ENCODE assay signal across 1 cellular context in the genomic region with DNA sequence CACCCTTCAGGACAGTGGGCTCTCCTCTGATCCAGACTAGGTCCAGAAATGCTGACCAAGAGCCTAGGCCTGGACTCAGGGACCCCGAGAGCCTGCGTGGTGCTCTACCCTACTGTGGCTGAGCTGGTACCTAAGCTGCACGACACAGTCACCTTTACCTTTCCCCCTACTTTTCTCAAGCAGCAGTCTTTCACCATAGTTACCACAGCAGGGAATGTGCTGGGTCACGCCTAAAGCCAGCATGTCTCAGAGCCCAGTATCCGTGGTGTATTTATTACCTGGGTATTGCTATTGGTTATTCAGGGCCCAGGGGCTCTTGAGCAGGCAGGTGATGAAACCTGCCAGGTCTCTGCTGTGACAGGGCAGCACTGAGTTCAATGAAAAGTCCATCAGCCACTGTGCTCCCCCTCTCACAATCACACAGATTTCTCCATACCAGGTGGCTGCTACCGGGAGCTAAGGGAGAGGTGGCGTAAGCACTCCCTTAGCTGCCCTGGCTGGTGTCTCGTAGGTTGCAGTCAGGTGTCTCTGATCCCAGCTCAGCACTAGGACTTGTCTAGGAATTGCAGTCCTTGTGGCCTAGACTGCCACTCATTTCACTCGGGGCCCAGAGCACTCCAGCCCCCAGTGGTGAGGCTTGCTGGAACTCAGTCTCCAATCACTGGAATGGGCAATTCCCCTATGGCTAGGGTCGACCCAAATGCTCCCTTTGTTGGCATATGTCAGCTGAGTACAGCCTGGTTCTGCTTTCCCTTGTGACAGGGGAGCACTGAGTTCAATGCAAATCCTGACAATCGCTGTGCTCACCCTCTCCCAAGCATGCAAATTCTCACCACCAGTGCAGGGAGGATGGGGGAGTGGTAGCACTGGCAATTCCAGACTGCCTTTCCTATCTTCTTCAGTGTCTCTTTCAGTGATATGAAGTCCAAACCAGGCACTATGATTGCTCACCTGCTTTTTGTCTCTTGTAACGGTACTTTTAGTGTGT.
TF ChIP-seq lines count a peak whose summit lies in the region.

No MANE protein-coding gene starts in this region.

TF ChIP-seq in HepG2, 621 proteins besides CTCF, POLR2A, EP300 and RAD21:
- TF ChIP-seq ZNF768 (CRISPR knock-in tag; IDR thresholded peaks at IDR 0.05): peak; percentile 46; the same call in 1 of the 2 replicates
- TF ChIP-seq, protein P1, sequence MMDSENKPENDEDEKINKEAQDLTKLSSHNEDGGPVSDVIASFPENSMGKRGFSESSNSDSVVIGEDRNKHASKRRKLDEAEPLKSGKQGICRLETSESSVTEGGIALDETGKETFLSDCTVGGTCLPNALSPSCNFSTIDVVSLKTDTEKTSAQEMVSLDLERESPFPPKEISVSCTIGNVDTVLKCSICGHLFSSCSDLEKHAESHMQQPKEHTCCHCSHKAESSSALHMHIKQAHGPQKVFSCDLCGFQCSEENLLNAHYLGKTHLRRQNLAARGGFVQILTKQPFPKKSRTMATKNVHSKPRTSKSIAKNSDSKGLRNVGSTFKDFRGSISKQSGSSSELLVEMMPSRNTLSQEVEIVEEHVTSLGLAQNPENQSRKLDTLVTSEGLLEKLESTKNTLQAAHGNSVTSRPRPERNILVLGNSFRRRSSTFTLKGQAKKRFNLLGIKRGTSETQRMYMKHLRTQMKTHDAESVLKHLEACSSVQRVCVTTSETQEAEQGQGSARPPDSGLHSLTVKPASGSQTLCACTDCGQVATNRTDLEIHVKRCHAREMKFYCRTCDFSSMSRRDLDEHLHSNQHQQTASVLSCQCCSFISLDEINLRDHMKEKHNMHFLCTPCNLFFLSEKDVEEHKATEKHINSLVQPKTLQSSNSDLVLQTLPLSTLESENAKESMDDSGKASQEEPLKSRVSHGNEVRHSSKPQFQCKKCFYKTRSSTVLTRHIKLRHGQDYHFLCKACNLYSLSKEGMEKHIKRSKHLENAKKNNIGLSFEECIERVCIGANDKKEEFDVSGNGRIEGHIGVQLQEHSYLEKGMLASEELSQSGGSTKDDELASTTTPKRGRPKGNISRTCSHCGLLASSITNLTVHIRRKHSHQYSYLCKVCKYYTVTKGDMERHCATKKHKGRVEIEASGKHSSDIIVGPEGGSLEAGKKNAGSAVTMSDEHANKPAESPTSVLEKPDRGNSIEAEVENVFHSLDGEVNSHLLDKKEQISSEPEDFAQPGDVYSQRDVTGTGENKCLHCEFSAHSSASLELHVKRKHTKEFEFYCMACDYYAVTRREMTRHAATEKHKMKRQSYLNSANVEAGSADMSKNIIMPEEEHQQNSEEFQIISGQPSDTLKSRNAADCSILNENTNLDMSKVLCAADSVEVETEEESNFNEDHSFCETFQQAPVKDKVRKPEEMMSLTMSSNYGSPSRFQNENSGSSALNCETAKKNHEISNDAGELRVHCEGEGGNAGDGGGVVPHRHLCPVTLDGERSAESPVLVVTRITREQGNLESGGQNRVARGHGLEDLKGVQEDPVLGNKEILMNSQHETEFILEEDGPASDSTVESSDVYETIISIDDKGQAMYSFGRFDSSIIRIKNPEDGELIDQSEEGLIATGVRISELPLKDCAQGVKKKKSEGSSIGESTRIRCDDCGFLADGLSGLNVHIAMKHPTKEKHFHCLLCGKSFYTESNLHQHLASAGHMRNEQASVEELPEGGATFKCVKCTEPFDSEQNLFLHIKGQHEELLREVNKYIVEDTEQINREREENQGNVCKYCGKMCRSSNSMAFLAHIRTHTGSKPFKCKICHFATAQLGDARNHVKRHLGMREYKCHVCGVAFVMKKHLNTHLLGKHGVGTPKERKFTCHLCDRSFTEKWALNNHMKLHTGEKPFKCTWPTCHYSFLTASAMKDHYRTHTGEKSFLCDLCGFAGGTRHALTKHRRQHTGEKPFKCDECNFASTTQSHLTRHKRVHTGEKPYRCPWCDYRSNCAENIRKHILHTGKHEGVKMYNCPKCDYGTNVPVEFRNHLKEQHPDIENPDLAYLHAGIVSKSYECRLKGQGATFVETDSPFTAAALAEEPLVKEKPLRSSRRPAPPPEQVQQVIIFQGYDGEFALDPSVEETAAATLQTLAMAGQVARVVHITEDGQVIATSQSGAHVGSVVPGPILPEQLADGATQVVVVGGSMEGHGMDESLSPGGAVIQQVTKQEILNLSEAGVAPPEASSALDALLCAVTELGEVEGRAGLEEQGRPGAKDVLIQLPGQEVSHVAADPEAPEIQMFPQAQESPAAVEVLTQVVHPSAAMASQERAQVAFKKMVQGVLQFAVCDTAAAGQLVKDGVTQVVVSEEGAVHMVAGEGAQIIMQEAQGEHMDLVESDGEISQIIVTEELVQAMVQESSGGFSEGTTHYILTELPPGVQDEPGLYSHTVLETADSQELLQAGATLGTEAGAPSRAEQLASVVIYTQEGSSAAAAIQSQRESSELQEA (CRISPR knock-in tag; IDR thresholded peaks at IDR 0.05; ENCODE audit: not compliant biosample characterization): no peak
